Comparison of ENCODE assay signal across 11 cellular contexts in genomic region chr18:24076950-24077349, GRCh38.
DNase-seq lines count a peak whose midpoint lies in the region; ATAC-seq and TF ChIP-seq lines count a peak whose summit lies in the region.
"Had no signal": no experiment of that assay in that cellular context is flagged by ENCODE, and none has a peak within 500 bp of the region (broad histone marks: within the 10 kb centered on the region; RNA-seq: fewer than 3 reads in every experiment).

No MANE protein-coding gene starts in this region.

- no peaks in the 10 kb centered on the region for H3K27me3 Mint-ChIP-seq in GM23338 (ENCODE audit: insufficient read depth, low read depth, poor library complexity)
- H3K27me3 Mint-ChIP-seq in activated T-helper 17 cell treated with anti-CD3 and anti-CD28 coated beads, Interleukin-2, amount 50 U/mL, for 72 hours = no peaks in the 10 kb centered on the region

- H3K9me3 ChIP-seq in osteoblast (ENCODE audit: low read depth, low read length) = no peaks in the 10 kb centered on the region
- H3K9me3 ChIP-seq: body of pancreas, neutrophil had no signal

- no peak overlapping the region for H3K4me2 ChIP-seq in GM23338
- H3K4me2 ChIP-seq in osteoblast (ENCODE audit: insufficient read depth, low read length) = no peak overlapping the region

- peaks cover 24% of the 10 kb centered on the region for H3K36me3 Mint-ChIP-seq in GM23338 (ENCODE audit: low read depth)
- H3K36me3 Mint-ChIP-seq in activated T-helper 17 cell treated with anti-CD3 and anti-CD28 coated beads, Interleukin-2, amount 50 U/mL, for 72 hours (ENCODE audit: low read depth) = peaks cover 93% of the 10 kb centered on the region

- ATAC-seq in GM23338 (peak; percentile 39), HG03469 (IDR thresholded peaks at IDR 0.05; ENCODE audit: unreplicated experiment) (no peak), HG02763 (IDR thresholded peaks at IDR 0.05; ENCODE audit: unreplicated experiment) (no peak)
- no peak for ATAC-seq in activated T-helper 17 cell treated with anti-CD3 and anti-CD28 coated beads, Interleukin-2, amount 50 U/mL, for 72 hours (replicated peaks)

- 0 out of 2 replicates have a peak, but pooled peaks cover 4% of the 10 kb centered on the region for H3F3A ChIP-seq in GM23338 (replicated peaks; ENCODE audit: low read depth)

- H3K4me1 Mint-ChIP-seq in GM23338 = peaks cover 11% of the 10 kb centered on the region
- H3K4me1 Mint-ChIP-seq in activated T-helper 17 cell treated with anti-CD3 and anti-CD28 coated beads, Interleukin-2, amount 50 U/mL, for 72 hours = peaks cover 21% of the 10 kb centered on the region

- H3K4me3 ChIP-seq in GM23338 = no peak overlapping the region
- no peak overlapping the region for H3K4me3 ChIP-seq in osteoblast (ENCODE audit: insufficient read depth, low read length)
- H3K4me3 ChIP-seq: body of pancreas had no signal

- H3K4me1 ChIP-seq in GM23338 (ENCODE audit: insufficient read depth) (0 out of 2 replicates have a peak, but pooled peaks cover 7% of the 10 kb centered on the region), osteoblast (ENCODE audit: insufficient read depth, low read length) (peaks cover 13% of the 10 kb centered on the region)
- H3K4me1 ChIP-seq: body of pancreas had no signal

- H3K36me3 ChIP-seq in GM23338 (ENCODE audit: insufficient read depth) = peaks cover 17% of the 10 kb centered on the region; the same call in 1 of the 2 replicates
- H3K36me3 ChIP-seq in osteoblast (ENCODE audit: insufficient read depth, low read length) = peaks cover 11% of the 10 kb centered on the region

- 0 out of 2 replicates have a peak, but pooled peaks cover 5% of the 10 kb centered on the region for H4K20me1 ChIP-seq in GM23338 (replicated peaks; ENCODE audit: insufficient read depth)
- H4K20me1 ChIP-seq in osteoblast (ENCODE audit: insufficient read depth, low read length) = peaks cover 13% of the 10 kb centered on the region

- H3K27ac ChIP-seq in GM23338 (ENCODE audit: low read depth) (no peak overlapping the region), osteoblast (ENCODE audit: low read depth, low read length) (no peak overlapping the region)
- H3K27ac ChIP-seq: neutrophil had no signal

- H2AFZ ChIP-seq in GM23338 (no peak overlapping the region), osteoblast (ENCODE audit: low read length) (peak overlapping the region; percentile 8)

- no peaks in the 10 kb centered on the region for H3K9me2 ChIP-seq in GM23338 (ENCODE audit: insufficient read depth)

- H3K79me2 ChIP-seq in GM23338 (replicated peaks; ENCODE audit: insufficient read depth) = peaks cover 3% of the 10 kb centered on the region
- no peaks in the 10 kb centered on the region for H3K79me2 ChIP-seq in osteoblast (ENCODE audit: insufficient read depth, low read length)

- H3K27me3 ChIP-seq in GM23338 (ENCODE audit: insufficient read depth) (no peaks in the 10 kb centered on the region), osteoblast (ENCODE audit: insufficient read depth, low read length) (no peaks in the 10 kb centered on the region)
- H3K27me3 ChIP-seq: body of pancreas, neutrophil had no signal

- H3K9me3 Mint-ChIP-seq in GM23338 = peaks cover 4% of the 10 kb centered on the region; the same call in 1 of the 3 replicates
- H3K9me3 Mint-ChIP-seq in activated T-helper 17 cell treated with anti-CD3 and anti-CD28 coated beads, Interleukin-2, amount 50 U/mL, for 72 hours = no peaks in the 10 kb centered on the region

- no peak overlapping the region for H3K27ac Mint-ChIP-seq in GM23338
- H3K27ac Mint-ChIP-seq in activated T-helper 17 cell treated with anti-CD3 and anti-CD28 coated beads, Interleukin-2, amount 50 U/mL, for 72 hours = peak overlapping the region; percentile 82

- DNase-seq in NCI-H82 (lab: John Stamatoyannopoulos, UW) (peak; percentile 50), NCI-H82 treated with DMSO at 0.1 percent for 48 hours (lab: John Stamatoyannopoulos, UW; ENCODE audit: unreplicated experiment) (no peak), GM23338 (ENCODE audit: low spot score) (no peak), osteoblast (ENCODE audit: insufficient read length, low spot score, missing footprints) (no peak), NCI-H526 (lab: John Stamatoyannopoulos, UW) (no peak)

- H3K4me3 Mint-ChIP-seq in GM23338 = no peak overlapping the region
- H3K4me3 Mint-ChIP-seq in activated T-helper 17 cell treated with anti-CD3 and anti-CD28 coated beads, Interleukin-2, amount 50 U/mL, for 72 hours = peak overlapping the region; percentile 70
- H3K4me3 Mint-ChIP-seq: activated T-helper 1 cell treated with anti-CD3 and anti-CD28 coated beads, Interleukin-12 subunit alpha, Interleukin-12 subunit beta, Interleukin-2, Interleukin-4 antibody, amounts not matched to agents 30 ng/mL and 10 ng/mL and 1 ng/mL, durations not matched to agents 14 hours and 24 hours and 36 hours had no signal

- no peak for TF ChIP-seq CTCF in GM23338 (conservative IDR thresholded peaks at IDR 0.05; ENCODE audit: low read depth in 2 of 2)
- TF ChIP-seq CTCF in osteoblast (IDR thresholded peaks at IDR 0.05; ENCODE audit: extremely low read depth, low read depth, low read length) = no peak

TF ChIP-seq in GM23338, 12 proteins besides CTCF, POLR2A, EP300 and RAD21 (continues in another document):
- TF ChIP-seq ETS1 (IDR thresholded peaks at IDR 0.05) = no peak
- no peak for TF ChIP-seq JUNB (IDR thresholded peaks at IDR 0.05; ENCODE audit: unreplicated experiment)
- TF ChIP-seq ZNF331 (CRISPR knock-in tag; IDR thresholded peaks at IDR 0.05; ENCODE audit: low read depth) = no peak
- TF ChIP-seq ZNF114 (CRISPR knock-in tag; IDR thresholded peaks at IDR 0.05) = no peak
- TF ChIP-seq STAT1 (IDR thresholded peaks at IDR 0.05; ENCODE audit: unreplicated experiment) = no peak
- no peak for TF ChIP-seq EZH2 (IDR thresholded peaks at IDR 0.05; ENCODE audit: low read depth, unreplicated experiment)
- TF ChIP-seq REST (IDR thresholded peaks at IDR 0.05; ENCODE audit: unreplicated experiment) = no peak
